8 cellular contexts compared by ENCODE assay signal in genomic region chr11:74989269-74989655, GRCh38. TPM values are rescaled to one million over a fixed set of nuclear protein-coding genes. Genes with fewer than 3 reads are reported as not detected.
A peak's percentile ranks its signal among the peaks of the same experiment; 100 is the strongest.
DNase-seq lines count a peak whose midpoint lies in the region; ATAC-seq and TF ChIP-seq lines count a peak whose summit lies in the region.

No MANE protein-coding gene starts in this region.

- H3K4me1 Mint-ChIP-seq in activated CD4-positive, alpha-beta memory T cell treated with anti-CD3 and anti-CD28 coated beads, Interleukin-2, amount 10 ng/mL, durations not matched to agents 7 days and 5 days, result peaks cover 32% of the 10 kb centered on the region
- H3K4me1 Mint-ChIP-seq in stimulated activated naive CD8-positive, alpha-beta T cell treated with anti-CD3 and anti-CD28 coated beads, Interleukin-15, Interleukin-2, amounts not matched to agents 100 ng/mL and 50 ng/mL, for 24 hours (ENCODE audit: low read depth), result peaks cover 32% of the 10 kb centered on the region

- H3K27me3 Mint-ChIP-seq in activated CD4-positive, alpha-beta memory T cell treated with anti-CD3 and anti-CD28 coated beads, Interleukin-2, amount 10 ng/mL, durations not matched to agents 7 days and 5 days, result no peaks in the 10 kb centered on the region
- H3K27me3 Mint-ChIP-seq in stimulated activated naive CD8-positive, alpha-beta T cell treated with anti-CD3 and anti-CD28 coated beads, Interleukin-15, Interleukin-2, amounts not matched to agents 100 ng/mL and 50 ng/mL, for 24 hours, result no peaks in the 10 kb centered on the region

- ATAC-seq in GM18505 (IDR thresholded peaks at IDR 0.05; ENCODE audit: unreplicated experiment) (peak; percentile 6), HG03066 (IDR thresholded peaks at IDR 0.05; ENCODE audit: low read depth, unreplicated experiment) (peak; percentile 2), HG02981 (IDR thresholded peaks at IDR 0.05; ENCODE audit: unreplicated experiment) (no peak)

- H3K27ac Mint-ChIP-seq in activated CD4-positive, alpha-beta memory T cell treated with anti-CD3 and anti-CD28 coated beads, Interleukin-2, amount 10 ng/mL, durations not matched to agents 7 days and 5 days, result peak overlapping the region; percentile 73
- H3K27ac Mint-ChIP-seq in stimulated activated naive CD8-positive, alpha-beta T cell treated with anti-CD3 and anti-CD28 coated beads, Interleukin-15, Interleukin-2, amounts not matched to agents 100 ng/mL and 50 ng/mL, for 24 hours, result peak overlapping the region; percentile 74

- peaks cover 5% of the 10 kb centered on the region for H3K36me3 Mint-ChIP-seq in activated CD4-positive, alpha-beta memory T cell treated with anti-CD3 and anti-CD28 coated beads, Interleukin-2, amount 10 ng/mL, durations not matched to agents 7 days and 5 days (ENCODE audit: low read depth)
- peaks cover 17% of the 10 kb centered on the region for H3K36me3 Mint-ChIP-seq in stimulated activated naive CD8-positive, alpha-beta T cell treated with anti-CD3 and anti-CD28 coated beads, Interleukin-15, Interleukin-2, amounts not matched to agents 100 ng/mL and 50 ng/mL, for 24 hours (ENCODE audit: low read depth)

- CTCF ChIA-PET in activated CD4-positive, alpha-beta memory T cell treated with anti-CD3 and anti-CD28 coated beads, Interleukin-2, amount 10 ng/mL, durations not matched to agents 7 days and 5 days (lab: Charles Lee), result interaction anchor here (0.6 to 1.9 kb wide), 8 partner anchors 21 to 360 kb away, joined by 3 to 8 read pairs (median 4); no protein-coding TSS in a partner anchor

- TF ChIP-seq POLR2A in GM18505 (IDR thresholded peaks at IDR 0.05; ENCODE audit: borderline replicate concordance, extremely low read depth, insufficient read depth, insufficient read length), result no peak

- POLR2A ChIA-PET in activated CD4-positive, alpha-beta memory T cell treated with anti-CD3 and anti-CD28 coated beads, Interleukin-2, amount 10 ng/mL, durations not matched to agents 7 days and 5 days (lab: Charles Lee), result interaction anchor here (0.9 to 2.1 kb wide), 17 partner anchors 8 to 396 kb away, joined by 3 to 10 read pairs (median 5); partner anchors contain the start of genes SPCS2 and XRRA1

- H3K9me3 Mint-ChIP-seq in activated CD4-positive, alpha-beta memory T cell treated with anti-CD3 and anti-CD28 coated beads, Interleukin-2, amount 10 ng/mL, durations not matched to agents 7 days and 5 days, result no peaks in the 10 kb centered on the region
- H3K9me3 Mint-ChIP-seq in stimulated activated naive CD8-positive, alpha-beta T cell treated with anti-CD3 and anti-CD28 coated beads, Interleukin-15, Interleukin-2, amounts not matched to agents 100 ng/mL and 50 ng/mL, for 24 hours, result no peaks in the 10 kb centered on the region

- DNase-seq in activated CD4-positive, alpha-beta memory T cell treated with anti-CD3 and anti-CD28 coated beads, Interleukin-2, amount 10 ng/mL, durations not matched to agents 7 days and 5 days, result no peak
- DNase-seq in hypothalamus (lab: John Stamatoyannopoulos, UW) (no peak), NCI-H1092 treated with DMSO at 0.1 percent for 48 hours (lab: John Stamatoyannopoulos, UW) (no peak)

- H3K4me3 ChIP-seq in iPS-11a (ENCODE audit: low read depth, low read length), result peak overlapping the region; percentile 74

- H3K4me3 Mint-ChIP-seq in activated CD4-positive, alpha-beta memory T cell treated with anti-CD3 and anti-CD28 coated beads, Interleukin-2, amount 10 ng/mL, durations not matched to agents 7 days and 5 days, result peak overlapping the region; percentile 92
- peak overlapping the region; percentile 92 for H3K4me3 Mint-ChIP-seq in stimulated activated naive CD8-positive, alpha-beta T cell treated with anti-CD3 and anti-CD28 coated beads, Interleukin-15, Interleukin-2, amounts not matched to agents 100 ng/mL and 50 ng/mL, for 24 hours

RNA-seq across cellular contexts. Expression of gene NEU3, which starts 0.5 kb away (rescaled TPM):
- total RNA-seq in activated CD4-positive, alpha-beta memory T cell treated with anti-CD3 and anti-CD28 coated beads, Interleukin-2, amount 10 ng/mL, durations not matched to agents 7 days and 5 days, result 10 to 100 TPM; 11.5 to 12.6 TPM

RNA-seq across cellular contexts. Expression of gene SPCS2, which starts 40.2 kb away (rescaled TPM):
- 100 to 1,000 TPM; 194 to 198 TPM for total RNA-seq in activated CD4-positive, alpha-beta memory T cell treated with anti-CD3 and anti-CD28 coated beads, Interleukin-2, amount 10 ng/mL, durations not matched to agents 7 days and 5 days

RNA-seq across cellular contexts. Expression of gene XRRA1, which starts 40.4 kb away (rescaled TPM):
- total RNA-seq in activated CD4-positive, alpha-beta memory T cell treated with anti-CD3 and anti-CD28 coated beads, Interleukin-2, amount 10 ng/mL, durations not matched to agents 7 days and 5 days, result 10 to 100 TPM; 10.3 to 10.9 TPM
